In genomic region chr14:90375934-90376333, GRCh38 we compare ENCODE assay signal across 16 cellular contexts. TPM values are rescaled to one million over a fixed set of nuclear protein-coding genes. Genes with fewer than 3 reads are reported as not detected.
DNase-seq lines count a peak whose midpoint lies in the region; ATAC-seq, FAIRE-seq and TF ChIP-seq lines count a peak whose summit lies in the region.
"Had no signal": no experiment of that assay in that cellular context is flagged by ENCODE, and none has a peak within 500 bp of the region (broad histone marks: within the 10 kb centered on the region; RNA-seq: fewer than 3 reads in every experiment).

No MANE protein-coding gene starts in this region.

- peak; percentile 56 for FAIRE-seq in D721Med (lab: Jason Lieb, UNC)
- FAIRE-seq: RCC 7860 had no signal

- no peaks in the 10 kb centered on the region for H3K9me3 ChIP-seq in HEK293 (ENCODE audit: control insufficient read depth, insufficient read depth, low read depth, low read length)
- H3K9me3 ChIP-seq in vagina = no peaks in the 10 kb centered on the region

- H3K4me3 ChIP-seq in HEK293 (ENCODE audit: low read depth, low read length) (no peak overlapping the region), vagina (no peak overlapping the region)

- H3K36me3 Mint-ChIP-seq in effector memory CD8-positive, alpha-beta T cell (ENCODE audit: insufficient read depth) = no peaks in the 10 kb centered on the region
- H3K36me3 Mint-ChIP-seq: CD8-positive, alpha-beta T cell had no signal

- CTCF ChIA-PET in HEK293 (lab: Yijun Ruan, JAX) = no interaction called here

- H3K4me3 Mint-ChIP-seq in effector memory CD8-positive, alpha-beta T cell = no peak overlapping the region
- H3K4me3 Mint-ChIP-seq: CD8-positive, alpha-beta T cell had no signal

- peaks cover 0 to 6% of the 10 kb centered on the region in 2 donors for H3K4me1 Mint-ChIP-seq in effector memory CD8-positive, alpha-beta T cell (ENCODE audit: low read depth in 2 of 2)

- no peak for TF ChIP-seq POLR2A in vagina (IDR thresholded peaks at IDR 0.05)

- H3K9me3 Mint-ChIP-seq in effector memory CD8-positive, alpha-beta T cell = no peaks in the 10 kb centered on the region
- H3K9me3 Mint-ChIP-seq: CD8-positive, alpha-beta T cell had no signal

- DNase-seq in D721Med (ENCODE audit: insufficient read length, low spot score) (no peak), NCI-H345 treated with DMSO at 0.1 percent for 48 hours (lab: John Stamatoyannopoulos, UW; ENCODE audit: unreplicated experiment) (peak; percentile 91), epithelial cell of prostate (ENCODE audit: low read depth, low spot score) (peak; percentile 66), GOT3 (lab: John Stamatoyannopoulos, UW) (no peak), vagina (ENCODE audit: extremely low spot score in 2 of 2) (no peak)
- no peak for DNase-seq in effector memory CD8-positive, alpha-beta T cell
- DNase-seq: CD8-positive, alpha-beta T cell; DMS 273 treated with DMSO at 0.1 percent for 48 hours; HCEC 1CT; IMR-90; NCI-H1436; NCI-H2171; NCI-H774; SIG-M5 had no signal

- intact Hi-C loops in vagina (cut with DNase I) = no loop called here

- no peaks in the 10 kb centered on the region for H3K27me3 ChIP-seq in vagina

- no peak overlapping the region for H3K27ac Mint-ChIP-seq in effector memory CD8-positive, alpha-beta T cell
- H3K27ac Mint-ChIP-seq: CD8-positive, alpha-beta T cell had no signal

- H3K27ac ChIP-seq in HEK293 (ENCODE audit: extremely low read depth, low read depth, low read length) (no peak overlapping the region), epithelial cell of prostate (peak overlapping the region; percentile 9), vagina (no peak overlapping the region)

- no peak for ATAC-seq in effector memory CD8-positive, alpha-beta T cell (replicated peaks)
- ATAC-seq: CD8-positive, alpha-beta T cell had no signal

- POLR2A ChIA-PET in HEK293 (lab: Yijun Ruan, JAX) = no interaction called here

- no peaks in the 10 kb centered on the region for H3K27me3 Mint-ChIP-seq in effector memory CD8-positive, alpha-beta T cell

- TF ChIP-seq CTCF in D721Med (IDR thresholded peaks at IDR 0.05; ENCODE audit: insufficient read depth, missing control alignments) (no peak), HEK293 (tag by site-specific recombination; IDR thresholded peaks at IDR 0.05) (no peak), vagina (IDR thresholded peaks at IDR 0.05) (no peak)

- H3K4me1 ChIP-seq in HEK293 (ENCODE audit: control insufficient read depth, insufficient read depth, low read length) (no peaks in the 10 kb centered on the region; the same call in 1 of the 2 replicates), vagina (no peaks in the 10 kb centered on the region)

- H3K36me3 ChIP-seq in HEK293 (ENCODE audit: control insufficient read depth in 2 of 2, insufficient read depth in 1 of 2, low read length in 2 of 2) = no peaks in the 10 kb centered on the region
- H3K36me3 ChIP-seq in vagina = no peaks in the 10 kb centered on the region

TF ChIP-seq in HEK293, 187 proteins besides CTCF, POLR2A, EP300 and RAD21 (continues in another document):
- TF ChIP-seq ZNF24 (tag by site-specific recombination; IDR thresholded peaks at IDR 0.05) (0 out of 2 replicates have a peak, but pooled peaks have one; percentile 54), WT1 (tag by site-specific recombination; IDR thresholded peaks at IDR 0.05) (0 out of 2 replicates have a peak, but pooled peaks have one; percentile 22), SP7 (tag by site-specific recombination; IDR thresholded peaks at IDR 0.05) (peak; percentile 81), ZNF600 (tag by site-specific recombination; IDR thresholded peaks at IDR 0.05) (peak; percentile 54; the same call in 1 of the 2 replicates), BCL11A (tag by site-specific recombination; IDR thresholded peaks at IDR 0.05; ENCODE audit: low read depth) (peak; percentile 72), ZNF768 (tag by site-specific recombination; IDR thresholded peaks at IDR 0.05) (no peak), ZNF114 (tag by site-specific recombination; IDR thresholded peaks at IDR 0.05) (no peak), OSR2 (tag by site-specific recombination; IDR thresholded peaks at IDR 0.05) (peak; percentile 78), ZNF629 (tag by site-specific recombination; IDR thresholded peaks at IDR 0.05) (peak; percentile 65), ZNF2 (tag by site-specific recombination; IDR thresholded peaks at IDR 0.05) (peak; percentile 64; the same call in 1 of the 2 replicates), ZNF704 (tag by site-specific recombination; IDR thresholded peaks at IDR 0.05) (no peak), ZNF366 (tag by site-specific recombination; conservative IDR thresholded peaks at IDR 0.05) (0 out of 2 replicates have a peak, but pooled peaks have one; percentile 33), ZNF19 (tag by site-specific recombination; IDR thresholded peaks at IDR 0.05; ENCODE audit: low read depth) (no peak), ZNF843 (tag by site-specific recombination; IDR thresholded peaks at IDR 0.05) (0 out of 2 replicates have a peak, but pooled peaks have one; percentile 35), BCL6B (tag by site-specific recombination; IDR thresholded peaks at IDR 0.05) (peak; percentile 44; the same call in 1 of the 2 replicates), GLI2 (tag by site-specific recombination; IDR thresholded peaks at IDR 0.05; ENCODE audit: borderline replicate concordance, low read depth) (peak; percentile 55; the same call in 1 of the 2 replicates)
- TF ChIP-seq, protein P1, sequence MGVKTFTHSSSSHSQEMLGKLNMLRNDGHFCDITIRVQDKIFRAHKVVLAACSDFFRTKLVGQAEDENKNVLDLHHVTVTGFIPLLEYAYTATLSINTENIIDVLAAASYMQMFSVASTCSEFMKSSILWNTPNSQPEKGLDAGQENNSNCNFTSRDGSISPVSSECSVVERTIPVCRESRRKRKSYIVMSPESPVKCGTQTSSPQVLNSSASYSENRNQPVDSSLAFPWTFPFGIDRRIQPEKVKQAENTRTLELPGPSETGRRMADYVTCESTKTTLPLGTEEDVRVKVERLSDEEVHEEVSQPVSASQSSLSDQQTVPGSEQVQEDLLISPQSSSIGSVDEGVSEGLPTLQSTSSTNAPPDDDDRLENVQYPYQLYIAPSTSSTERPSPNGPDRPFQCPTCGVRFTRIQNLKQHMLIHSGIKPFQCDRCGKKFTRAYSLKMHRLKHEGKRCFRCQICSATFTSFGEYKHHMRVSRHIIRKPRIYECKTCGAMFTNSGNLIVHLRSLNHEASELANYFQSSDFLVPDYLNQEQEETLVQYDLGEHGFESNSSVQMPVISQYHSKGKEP (tag by site-specific recombination; IDR thresholded peaks at IDR 0.05) = peak; percentile 89
- TF ChIP-seq, protein P2, sequence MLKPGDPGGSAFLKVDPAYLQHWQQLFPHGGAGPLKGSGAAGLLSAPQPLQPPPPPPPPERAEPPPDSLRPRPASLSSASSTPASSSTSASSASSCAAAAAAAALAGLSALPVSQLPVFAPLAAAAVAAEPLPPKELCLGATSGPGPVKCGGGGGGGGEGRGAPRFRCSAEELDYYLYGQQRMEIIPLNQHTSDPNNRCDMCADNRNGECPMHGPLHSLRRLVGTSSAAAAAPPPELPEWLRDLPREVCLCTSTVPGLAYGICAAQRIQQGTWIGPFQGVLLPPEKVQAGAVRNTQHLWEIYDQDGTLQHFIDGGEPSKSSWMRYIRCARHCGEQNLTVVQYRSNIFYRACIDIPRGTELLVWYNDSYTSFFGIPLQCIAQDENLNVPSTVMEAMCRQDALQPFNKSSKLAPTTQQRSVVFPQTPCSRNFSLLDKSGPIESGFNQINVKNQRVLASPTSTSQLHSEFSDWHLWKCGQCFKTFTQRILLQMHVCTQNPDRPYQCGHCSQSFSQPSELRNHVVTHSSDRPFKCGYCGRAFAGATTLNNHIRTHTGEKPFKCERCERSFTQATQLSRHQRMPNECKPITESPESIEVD (tag by site-specific recombination; IDR thresholded peaks at IDR 0.05) = peak; percentile 84
- TF ChIP-seq, protein P3, sequence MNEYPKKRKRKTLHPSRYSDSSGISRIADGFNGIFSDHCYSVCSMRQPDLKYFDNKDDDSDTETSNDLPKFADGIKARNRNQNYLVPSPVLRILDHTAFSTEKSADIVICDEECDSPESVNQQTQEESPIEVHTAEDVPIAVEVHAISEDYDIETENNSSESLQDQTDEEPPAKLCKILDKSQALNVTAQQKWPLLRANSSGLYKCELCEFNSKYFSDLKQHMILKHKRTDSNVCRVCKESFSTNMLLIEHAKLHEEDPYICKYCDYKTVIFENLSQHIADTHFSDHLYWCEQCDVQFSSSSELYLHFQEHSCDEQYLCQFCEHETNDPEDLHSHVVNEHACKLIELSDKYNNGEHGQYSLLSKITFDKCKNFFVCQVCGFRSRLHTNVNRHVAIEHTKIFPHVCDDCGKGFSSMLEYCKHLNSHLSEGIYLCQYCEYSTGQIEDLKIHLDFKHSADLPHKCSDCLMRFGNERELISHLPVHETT (tag by site-specific recombination; IDR thresholded peaks at IDR 0.05) = peak; percentile 56; the same call in 1 of the 2 replicates

RNA-seq across cellular contexts. Expression of gene CALM1, which starts 20.9 kb away (rescaled TPM):
- total RNA-seq in vagina = 260 TPM

RNA-seq across cellular contexts. Expression of gene NRDE2, which starts 44.2 kb away (rescaled TPM):
- 7.9 TPM for total RNA-seq in vagina

Comparison
In these comparisons a context has a peak if more than half of its experiments do, and no peak if none do; other contexts are left out.
1. DNase-seq: peak in NCI-H345 treated with DMSO at 0.1 percent for 48 hours (single experiment) and epithelial cell of prostate (single experiment); none in D721Med (single experiment), GOT3 (single experiment), vagina (0 of 2) and effector memory CD8-positive, alpha-beta T cell (0 of 3).